1 cellular context compared by ENCODE assay signal in the genomic region with DNA sequence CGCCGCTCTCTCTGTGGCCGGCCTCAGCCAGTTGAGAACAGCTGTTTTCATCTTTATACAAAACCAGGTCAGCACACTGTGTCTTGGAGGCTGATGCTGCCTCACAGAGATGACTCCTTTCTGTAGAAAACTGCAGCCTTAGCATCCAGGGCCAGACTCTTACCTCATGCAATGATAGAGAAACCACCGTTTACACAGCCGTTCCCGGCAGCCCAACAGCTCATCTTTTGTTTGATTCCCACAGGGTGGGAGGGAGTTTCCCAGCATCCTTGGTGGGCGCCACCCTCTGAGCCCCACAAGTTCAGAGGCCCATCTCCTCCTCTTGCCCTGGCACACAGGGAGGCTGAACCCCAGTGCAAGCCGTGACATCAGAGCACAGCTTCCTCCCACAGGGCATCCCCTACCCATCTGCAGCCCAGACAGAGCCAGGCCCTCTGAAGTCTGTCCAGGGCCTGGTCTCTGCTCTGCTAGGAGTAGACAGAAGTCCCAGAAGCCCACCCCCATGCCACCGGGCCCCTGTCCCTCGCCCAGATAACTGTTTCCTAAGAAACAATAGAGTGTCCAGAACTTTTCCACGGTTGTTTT.
TF ChIP-seq lines count a peak whose summit lies in the region.

No MANE protein-coding gene starts in this region.

TF ChIP-seq in HepG2, 621 proteins besides CTCF, POLR2A, EP300 and RAD21 (continued from another document):
- TF ChIP-seq, protein P1, sequence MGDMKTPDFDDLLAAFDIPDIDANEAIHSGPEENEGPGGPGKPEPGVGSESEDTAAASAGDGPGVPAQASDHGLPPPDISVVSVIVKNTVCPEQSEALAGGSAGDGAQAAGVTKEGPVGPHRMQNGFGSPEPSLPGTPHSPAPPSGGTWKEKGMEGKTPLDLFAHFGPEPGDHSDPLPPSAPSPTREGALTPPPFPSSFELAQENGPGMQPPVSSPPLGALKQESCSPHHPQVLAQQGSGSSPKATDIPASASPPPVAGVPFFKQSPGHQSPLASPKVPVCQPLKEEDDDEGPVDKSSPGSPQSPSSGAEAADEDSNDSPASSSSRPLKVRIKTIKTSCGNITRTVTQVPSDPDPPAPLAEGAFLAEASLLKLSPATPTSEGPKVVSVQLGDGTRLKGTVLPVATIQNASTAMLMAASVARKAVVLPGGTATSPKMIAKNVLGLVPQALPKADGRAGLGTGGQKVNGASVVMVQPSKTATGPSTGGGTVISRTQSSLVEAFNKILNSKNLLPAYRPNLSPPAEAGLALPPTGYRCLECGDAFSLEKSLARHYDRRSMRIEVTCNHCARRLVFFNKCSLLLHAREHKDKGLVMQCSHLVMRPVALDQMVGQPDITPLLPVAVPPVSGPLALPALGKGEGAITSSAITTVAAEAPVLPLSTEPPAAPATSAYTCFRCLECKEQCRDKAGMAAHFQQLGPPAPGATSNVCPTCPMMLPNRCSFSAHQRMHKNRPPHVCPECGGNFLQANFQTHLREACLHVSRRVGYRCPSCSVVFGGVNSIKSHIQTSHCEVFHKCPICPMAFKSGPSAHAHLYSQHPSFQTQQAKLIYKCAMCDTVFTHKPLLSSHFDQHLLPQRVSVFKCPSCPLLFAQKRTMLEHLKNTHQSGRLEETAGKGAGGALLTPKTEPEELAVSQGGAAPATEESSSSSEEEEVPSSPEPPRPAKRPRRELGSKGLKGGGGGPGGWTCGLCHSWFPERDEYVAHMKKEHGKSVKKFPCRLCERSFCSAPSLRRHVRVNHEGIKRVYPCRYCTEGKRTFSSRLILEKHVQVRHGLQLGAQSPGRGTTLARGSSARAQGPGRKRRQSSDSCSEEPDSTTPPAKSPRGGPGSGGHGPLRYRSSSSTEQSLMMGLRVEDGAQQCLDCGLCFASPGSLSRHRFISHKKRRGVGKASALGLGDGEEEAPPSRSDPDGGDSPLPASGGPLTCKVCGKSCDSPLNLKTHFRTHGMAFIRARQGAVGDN (CRISPR knock-in tag; IDR thresholded peaks at IDR 0.05), result peak; percentile 28; the same call in 1 of the 2 replicates
